In the genomic region with DNA sequence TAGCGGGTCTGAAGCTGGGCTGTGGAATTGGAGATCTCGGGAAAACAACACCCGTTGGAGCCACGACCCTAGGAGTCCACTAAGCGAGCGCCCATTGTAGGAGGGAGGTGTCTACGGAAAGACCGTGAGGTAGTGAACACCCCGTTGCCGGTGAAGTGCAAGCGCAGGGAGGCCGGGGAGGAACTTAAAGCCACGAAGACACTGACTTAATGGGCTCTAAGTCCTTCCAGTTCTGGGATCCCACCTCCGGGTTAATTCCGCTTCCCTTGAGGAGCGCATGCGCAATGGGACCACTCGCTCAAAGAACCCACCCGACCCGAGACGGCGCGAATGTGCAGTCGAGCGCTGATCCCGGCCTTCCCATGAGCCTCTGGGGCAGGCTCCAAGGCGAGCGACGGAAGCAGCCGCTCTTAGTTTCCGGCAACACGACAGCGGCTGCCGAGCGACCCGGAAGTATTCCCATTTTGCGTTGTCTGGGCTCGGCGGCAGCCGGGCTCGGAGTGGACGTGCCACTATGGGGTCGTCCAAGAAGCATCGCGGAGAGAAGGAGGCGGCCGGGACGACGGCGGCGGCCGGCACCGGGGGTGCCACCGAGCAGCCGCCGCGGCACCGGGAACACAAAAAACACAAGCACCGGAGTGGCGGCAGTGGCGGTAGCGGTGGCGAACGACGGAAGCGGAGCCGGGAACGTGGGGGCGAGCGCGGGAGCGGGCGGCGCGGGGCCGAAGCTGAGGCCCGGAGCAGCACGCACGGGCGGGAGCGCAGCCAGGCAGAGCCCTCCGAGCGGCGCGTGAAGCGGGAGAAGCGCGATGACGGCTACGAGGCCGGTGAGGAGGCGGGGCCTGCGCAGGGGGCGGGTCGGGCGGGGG, we compare ENCODE assay signal across 8 cellular contexts. TPM values are rescaled to one million over a fixed set of nuclear protein-coding genes. Genes with fewer than 3 reads are reported as not detected.
DNase-seq lines count a peak whose midpoint lies in the region; ATAC-seq and TF ChIP-seq lines count a peak whose summit lies in the region.

A gene with protein sequence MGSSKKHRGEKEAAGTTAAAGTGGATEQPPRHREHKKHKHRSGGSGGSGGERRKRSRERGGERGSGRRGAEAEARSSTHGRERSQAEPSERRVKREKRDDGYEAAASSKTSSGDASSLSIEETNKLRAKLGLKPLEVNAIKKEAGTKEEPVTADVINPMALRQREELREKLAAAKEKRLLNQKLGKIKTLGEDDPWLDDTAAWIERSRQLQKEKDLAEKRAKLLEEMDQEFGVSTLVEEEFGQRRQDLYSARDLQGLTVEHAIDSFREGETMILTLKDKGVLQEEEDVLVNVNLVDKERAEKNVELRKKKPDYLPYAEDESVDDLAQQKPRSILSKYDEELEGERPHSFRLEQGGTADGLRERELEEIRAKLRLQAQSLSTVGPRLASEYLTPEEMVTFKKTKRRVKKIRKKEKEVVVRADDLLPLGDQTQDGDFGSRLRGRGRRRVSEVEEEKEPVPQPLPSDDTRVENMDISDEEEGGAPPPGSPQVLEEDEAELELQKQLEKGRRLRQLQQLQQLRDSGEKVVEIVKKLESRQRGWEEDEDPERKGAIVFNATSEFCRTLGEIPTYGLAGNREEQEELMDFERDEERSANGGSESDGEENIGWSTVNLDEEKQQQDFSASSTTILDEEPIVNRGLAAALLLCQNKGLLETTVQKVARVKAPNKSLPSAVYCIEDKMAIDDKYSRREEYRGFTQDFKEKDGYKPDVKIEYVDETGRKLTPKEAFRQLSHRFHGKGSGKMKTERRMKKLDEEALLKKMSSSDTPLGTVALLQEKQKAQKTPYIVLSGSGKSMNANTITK (plus strand): TSS at position 468 of the 869 bp plus-strand sequence. CDS start 47 bp downstream, at position 515.

- DNase-seq in NCI-H2029 (lab: John Stamatoyannopoulos, UW) (peak; percentile 97), anterior cingulate cortex (lab: John Stamatoyannopoulos, UW) (peak; percentile 84 to 99 (median 96)), left ventricle myocardium superior (peak; percentile 98), prostate gland (ENCODE audit: low spot score) (peak; percentile 96), ureter (ENCODE audit: low spot score) (peak; percentile 97)
- peak; percentile 97 for DNase-seq in T-helper 2 cell treated with Interferon-gamma antibody and Interleukin-4, amounts not matched to agents 5 μg/mL and 100 μg/mL, for 36 hours (ENCODE audit: low spot score)

- intact Hi-C loops in left ventricle myocardium superior (cut with micrococcal nuclease): no loop called here
- intact Hi-C loops in prostate gland (cut with DNase I): loop anchor here (2.0 to 5.0 kb wide), 3 partner anchors 41 to 73 kb away; partner anchors contain the start of genes BANF1, C11orf68, DRAP1 and EIF1AD

- no peaks in the 10 kb centered on the region for H3K9me3 ChIP-seq in prostate gland

- H3K27ac Mint-ChIP-seq in T-helper 2 cell treated with Interferon-gamma antibody and Interleukin-4, amounts not matched to agents 5 μg/mL and 100 μg/mL, for 36 hours: peak within 1 kb of the TSS; percentile 97

- peak within 1 kb of the TSS; percentile 74 to 81 for H3K27ac ChIP-seq in prostate gland

- ATAC-seq in GM18499 (IDR thresholded peaks at IDR 0.05; ENCODE audit: insufficient read depth, unreplicated experiment) (peak; percentile 55), HG02970 (IDR thresholded peaks at IDR 0.05; ENCODE audit: low FRiP score, unreplicated experiment) (peak; percentile 83), left ventricle myocardium superior (peak; percentile 99)

- WGBS in prostate gland: under 1% methylated on average over 92 of the region's 96 CpGs

- peak within 1 kb of the TSS; percentile 89 to 100 for H3K4me3 ChIP-seq in prostate gland

- H3K27me3 Mint-ChIP-seq in T-helper 2 cell treated with Interferon-gamma antibody and Interleukin-4, amounts not matched to agents 5 μg/mL and 100 μg/mL, for 36 hours (ENCODE audit: low read depth): no peaks in the 10 kb centered on the region

- H3K36me3 Mint-ChIP-seq in T-helper 2 cell treated with Interferon-gamma antibody and Interleukin-4, amounts not matched to agents 5 μg/mL and 100 μg/mL, for 36 hours (ENCODE audit: low read depth): peaks cover 32% of the 10 kb centered on the region

- peak; percentile 48 for TF ChIP-seq POLR2A in prostate gland (IDR thresholded peaks at IDR 0.05)

- H3K9me3 Mint-ChIP-seq in T-helper 2 cell treated with Interferon-gamma antibody and Interleukin-4, amounts not matched to agents 5 μg/mL and 100 μg/mL, for 36 hours: no peaks in the 10 kb centered on the region

- H3K4me3 Mint-ChIP-seq in T-helper 2 cell treated with Interferon-gamma antibody and Interleukin-4, amounts not matched to agents 5 μg/mL and 100 μg/mL, for 36 hours: peak within 1 kb of the TSS; percentile 82

- H3K4me1 Mint-ChIP-seq in T-helper 2 cell treated with Interferon-gamma antibody and Interleukin-4, amounts not matched to agents 5 μg/mL and 100 μg/mL, for 36 hours (ENCODE audit: low read depth): peaks cover 42% of the 10 kb centered on the region

- H3K4me1 ChIP-seq in prostate gland (replicated peaks): peaks cover 12% of the 10 kb centered on the region

- peaks cover 13 to 22% of the 10 kb centered on the region in 2 donors for H3K36me3 ChIP-seq in prostate gland

- TF ChIP-seq CTCF in prostate gland (IDR thresholded peaks at IDR 0.05): peak in 2 of 4 experiments; percentile 26 to 31

- no peaks in the 10 kb centered on the region for H3K27me3 ChIP-seq in prostate gland (replicated peaks; ENCODE audit: insufficient read depth)

RNA-seq across cellular contexts. Expression of the gene that starts here (rescaled TPM):
- total RNA-seq in left ventricle myocardium superior (32.2 TPM), prostate gland (10 to 100 TPM; 36.7 to 76.6 TPM), ureter (48.6 TPM)

Comparison
In these comparisons a context has a peak if more than half of its experiments do, and no peak if none do; other contexts are left out.
1. Peak in every context shown above with its lines: DNase-seq, ATAC-seq, H3K4me3 ChIP-seq and H3K27ac ChIP-seq.